14 cellular contexts compared by ENCODE assay signal in the genomic region with DNA sequence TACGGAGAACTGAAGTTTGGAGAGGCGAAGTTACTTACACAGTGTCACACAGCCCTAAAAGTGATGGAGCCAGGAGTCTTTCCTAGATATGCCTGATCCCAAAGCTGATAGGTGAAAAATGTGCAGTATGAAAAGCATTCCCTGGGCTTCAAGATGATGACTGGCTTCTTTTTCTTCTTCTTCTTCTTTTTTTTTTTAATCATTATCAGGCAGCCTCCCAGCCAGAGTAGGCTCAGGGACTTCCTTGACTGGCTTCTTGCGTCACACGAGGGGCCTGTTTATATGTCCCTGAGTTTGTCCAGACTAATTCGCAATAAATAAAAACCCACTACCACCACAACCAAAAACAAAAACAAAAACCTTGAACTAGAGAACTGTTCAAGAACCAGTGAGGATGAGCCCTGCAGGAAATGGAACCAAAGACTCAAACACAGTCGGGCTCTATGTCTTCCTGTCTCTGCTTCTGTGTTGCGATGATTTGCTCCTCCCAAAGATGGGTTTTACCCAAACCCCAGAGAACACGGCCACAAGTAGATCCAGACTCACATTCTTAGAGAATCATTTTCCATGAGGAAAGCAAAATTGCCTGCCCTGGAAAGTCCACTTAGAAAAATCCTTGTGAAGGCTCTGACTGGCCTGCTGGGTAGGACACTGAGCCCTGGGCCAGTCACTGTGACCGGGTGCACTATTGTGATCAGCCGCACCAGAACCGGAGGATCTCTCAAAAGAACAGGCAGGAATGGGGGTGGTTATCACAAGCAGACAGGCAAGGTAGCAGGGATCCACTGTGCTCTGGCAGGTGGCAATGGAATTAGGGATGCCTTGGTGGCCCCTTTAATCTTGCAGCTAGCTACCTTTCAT. TPM values are rescaled to one million over a fixed set of nuclear protein-coding genes. Genes with fewer than 3 reads are reported as not detected.
A peak's percentile ranks its signal among the peaks of the same experiment; 100 is the strongest.
DNase-seq lines count a peak whose midpoint lies in the region; ATAC-seq, FAIRE-seq and TF ChIP-seq lines count a peak whose summit lies in the region.
"Had no signal": no experiment of that assay in that cellular context is flagged by ENCODE, and none has a peak within 500 bp of the region (broad histone marks: within the 10 kb centered on the region; RNA-seq: fewer than 3 reads in every experiment).

No MANE protein-coding gene starts in this region.

- in situ Hi-C loops in GM12878 (cut with MboI): no loop called here

- H3F3A ChIP-seq in SK-N-SH (replicated peaks; ENCODE audit: insufficient read depth) (no peaks in the 10 kb centered on the region), smooth muscle cell (ENCODE audit: low read depth) (no peaks in the 10 kb centered on the region)

- H3K36me3 ChIP-seq in SK-N-SH (replicated peaks in 1 of 2; ENCODE audit: control insufficient read depth in 1 of 2, insufficient read depth in 2 of 2, low read length in 1 of 2) (no peaks in the 10 kb centered on the region), GM12878 (ENCODE audit: control insufficient read depth in 2 of 2, insufficient read depth in 2 of 2, low read length in 1 of 2) (no peaks in the 10 kb centered on the region), smooth muscle cell (ENCODE audit: low read depth) (no peaks in the 10 kb centered on the region)
- H3K36me3 ChIP-seq: colonic mucosa had no signal

- peaks cover 34% of the 10 kb centered on the region for H3K4me1 Mint-ChIP-seq in activated naive CD4-positive, alpha-beta T cell treated with anti-CD3 and anti-CD28 coated beads for 36 hours (ENCODE audit: low read depth)

- ATAC-seq in GM12878: no peak
- ATAC-seq: psoas muscle had no signal

- H3K27ac Mint-ChIP-seq in activated naive CD4-positive, alpha-beta T cell treated with anti-CD3 and anti-CD28 coated beads for 36 hours: peak overlapping the region; percentile 55

- 87% methylated on average over 10 of the region's 11 CpGs for WGBS in SK-N-SH (ENCODE audit: low lambda C conversion rate)
- 75% methylated on average over 11 of the region's 11 CpGs for WGBS in GM12878 (ENCODE audit: insufficient coverage, insufficient replicate concordance, low lambda C conversion rate, missing lambda C conversion rate)
- WGBS in smooth muscle cell (ENCODE audit: low lambda C conversion rate): 64% methylated on average over 11 of the region's 11 CpGs

- H3K9me3 Mint-ChIP-seq in activated naive CD4-positive, alpha-beta T cell treated with anti-CD3 and anti-CD28 coated beads for 36 hours: no peaks in the 10 kb centered on the region

- no peaks in the 10 kb centered on the region for H3K9me3 ChIP-seq in SK-N-SH
- no peaks in the 10 kb centered on the region; the same call in 2 of the 3 replicates for H3K9me3 ChIP-seq in GM12878 (replicated peaks; ENCODE audit: control insufficient read depth, insufficient read depth, low read length)
- H3K9me3 ChIP-seq in smooth muscle cell (replicated peaks; ENCODE audit: low read depth): no peaks in the 10 kb centered on the region
- H3K9me3 ChIP-seq: colonic mucosa, psoas muscle had no signal

- H3K4me3 ChIP-seq in SK-N-SH (ENCODE audit: low read depth in 2 of 2, low read length in 1 of 2): no peak overlapping the region
- no peak overlapping the region for H3K4me3 ChIP-seq in GM12878
- no peak overlapping the region for H3K4me3 ChIP-seq in smooth muscle cell
- H3K4me3 ChIP-seq: colonic mucosa, psoas muscle had no signal

- peak overlapping the region; percentile 47 for H3K4me3 Mint-ChIP-seq in activated naive CD4-positive, alpha-beta T cell treated with anti-CD3 and anti-CD28 coated beads for 36 hours

- H3K4me1 ChIP-seq in SK-N-SH (ENCODE audit: control insufficient read depth in 1 of 2, insufficient read depth in 2 of 2, low read depth in 1 of 2, low read length in 1 of 2) (0 out of 4 replicates have a peak, but pooled peaks cover 0 to 4% of the 10 kb centered on the region in 2 experiments), GM12878 (ENCODE audit: control insufficient read depth, insufficient read depth, low read length) (peaks cover 20% of the 10 kb centered on the region), smooth muscle cell (ENCODE audit: low read depth) (no peaks in the 10 kb centered on the region)
- H3K4me1 ChIP-seq: colonic mucosa had no signal

- DNase-seq in activated naive CD4-positive, alpha-beta T cell treated with anti-CD3 and anti-CD28 coated beads for 36 hours: no peak
- DNase-seq in activated naive CD4-positive, alpha-beta T cell treated with anti-CD3 and anti-CD28 coated beads, Interleukin-2, amount 50 U/mL, for 16 hours: no peak
- DNase-seq in SK-N-SH: no peak
- no peak for DNase-seq in GM12878 (ENCODE audit: low read depth, low spot score)
- no peak for DNase-seq in smooth muscle cell (lab: John Stamatoyannopoulos, UW; ENCODE audit: unreplicated experiment)
- DNase-seq in HUDEP-2 (lab: John Stamatoyannopoulos, UW; ENCODE audit: unreplicated experiment in 76 of 76): no peak
- no peak for DNase-seq in posterior cingulate gyrus
- DNase-seq in NCI-H1436 (lab: John Stamatoyannopoulos, UW): no peak
- DNase-seq: amniotic stem cell, colonic mucosa, H7, NCI-H774, psoas muscle had no signal

- H3K4me2 ChIP-seq in SK-N-SH (no peak overlapping the region), GM12878 (ENCODE audit: control insufficient read depth, insufficient read depth) (peak overlapping the region; percentile 11; the same call in 1 of the 2 replicates), smooth muscle cell (no peak overlapping the region)

- H3K27me3 Mint-ChIP-seq in activated naive CD4-positive, alpha-beta T cell treated with anti-CD3 and anti-CD28 coated beads for 36 hours (ENCODE audit: low read depth): no peaks in the 10 kb centered on the region

- SMC1A ChIA-PET in GM12878 (lab: Charles Lee; ENCODE audit: uncharacterized antibody, unreplicated experiment): interaction anchor here (0.6 to 11.6 kb wide), 11 partner anchors 10 to 685 kb away, joined by 3 to 142 read pairs (median 5); no protein-coding TSS in a partner anchor

- POLR2A ChIA-PET in SK-N-SH (lab: Yijun Ruan, JAX): no interaction called here
- POLR2A ChIA-PET in GM12878 (lab: Charles Lee): interaction anchor here (0.5 to 3.3 kb wide), 4 partner anchors 9 to 68 kb away, joined by 3 to 19 read pairs (median 3); no protein-coding TSS in a partner anchor

- H4K20me1 ChIP-seq in SK-N-SH (ENCODE audit: insufficient read depth): no peaks in the 10 kb centered on the region
- H4K20me1 ChIP-seq in GM12878 (ENCODE audit: control insufficient read depth, insufficient read depth): no peaks in the 10 kb centered on the region
- no peaks in the 10 kb centered on the region for H4K20me1 ChIP-seq in smooth muscle cell (ENCODE audit: low read depth)

- no peak for TF ChIP-seq CTCF in SK-N-SH (IDR thresholded peaks at IDR 0.05)
- no peak for TF ChIP-seq CTCF in GM12878 (IDR thresholded peaks at IDR 0.05 in 2 of 3, conservative IDR thresholded peaks at IDR 0.05 in 1 of 3; ENCODE audit: control insufficient read depth in 2 of 3, extremely low read depth in 1 of 3, insufficient read depth in 1 of 3, low read depth in 3 of 3, low read length in 3 of 3)
- TF ChIP-seq CTCF in smooth muscle cell (IDR thresholded peaks at IDR 0.05; ENCODE audit: borderline replicate concordance, insufficient read depth, poor library complexity, severe bottlenecking): no peak

- FAIRE-seq in GM12878 (lab: Jason Lieb, UNC): no peak

- H3K9me2 ChIP-seq in SK-N-SH: no peaks in the 10 kb centered on the region

- TF ChIP-seq EP300 in SK-N-SH (IDR thresholded peaks at IDR 0.05; ENCODE audit: borderline replicate concordance in 1 of 2, low read depth in 1 of 2, low read length in 1 of 2) (no peak), GM12878 (IDR thresholded peaks at IDR 0.05; ENCODE audit: borderline replicate concordance in 1 of 2, control insufficient read depth in 1 of 2, low read depth in 2 of 2, low read length in 2 of 2) (no peak)

- no peak for TF ChIP-seq POLR2A in GM12878 (IDR thresholded peaks at IDR 0.05; ENCODE audit: low read depth, low read length)

- RAD21 ChIA-PET in GM12878 (lab: Charles Lee; ENCODE audit: unreplicated experiment): interaction anchor here (1.3 to 7.2 kb wide), 3 partner anchors 10 to 30 kb away, joined by 3 to 90 read pairs (median 4); no protein-coding TSS in a partner anchor

- BruUV-seq in GM12878 (replicated peaks; lab: Mats Ljungman, UMichigan): no TSS peak

- H3K79me2 ChIP-seq in SK-N-SH (ENCODE audit: insufficient read depth): no peaks in the 10 kb centered on the region
- H3K79me2 ChIP-seq in GM12878 (ENCODE audit: control insufficient read depth, insufficient read depth, low read length): no peaks in the 10 kb centered on the region
- no peaks in the 10 kb centered on the region for H3K79me2 ChIP-seq in smooth muscle cell (ENCODE audit: low read depth)

- H2AFZ ChIP-seq in SK-N-SH (ENCODE audit: low read depth): peak overlapping the region; percentile 40; the same call in 1 of the 2 replicates
- H2AFZ ChIP-seq in GM12878 (ENCODE audit: control insufficient read depth, low read depth, low read length): no peak overlapping the region
- H2AFZ ChIP-seq in smooth muscle cell (ENCODE audit: low read depth): peak overlapping the region; percentile 71

- H3K27me3 ChIP-seq in SK-N-SH (ENCODE audit: insufficient read depth) (no peaks in the 10 kb centered on the region), GM12878 (replicated peaks in 1 of 2; ENCODE audit: control insufficient read depth in 2 of 2, insufficient read depth in 2 of 2, low read length in 1 of 2) (no peaks in the 10 kb centered on the region), smooth muscle cell (ENCODE audit: low read depth) (no peaks in the 10 kb centered on the region)
- H3K27me3 ChIP-seq: colonic mucosa had no signal

- H3K9ac ChIP-seq in SK-N-SH: no peak overlapping the region
- no peak overlapping the region for H3K9ac ChIP-seq in GM12878 (ENCODE audit: control insufficient read depth, insufficient read depth, low read length)
- no peak overlapping the region for H3K9ac ChIP-seq in smooth muscle cell (ENCODE audit: low read depth)

- H3K27ac ChIP-seq in SK-N-SH (ENCODE audit: low read depth in 2 of 2, low read length in 1 of 2): no peak overlapping the region
- H3K27ac ChIP-seq in GM12878 (ENCODE audit: control insufficient read depth, insufficient read depth): no peak overlapping the region; the same call in 1 of the 2 replicates
- peak overlapping the region; percentile 47 for H3K27ac ChIP-seq in smooth muscle cell (ENCODE audit: low read depth)
- H3K27ac ChIP-seq: colonic mucosa had no signal

- H3K36me3 Mint-ChIP-seq in activated naive CD4-positive, alpha-beta T cell treated with anti-CD3 and anti-CD28 coated beads for 36 hours (ENCODE audit: low read depth): no peaks in the 10 kb centered on the region

- CTCF ChIA-PET in activated naive CD4-positive, alpha-beta T cell treated with anti-CD3 and anti-CD28 coated beads for 36 hours (lab: Charles Lee): interaction anchor here (1.8 kb wide), 1 partner anchor 130 kb away, joined by 7 read pairs; a partner anchor contains a TSS
- CTCF ChIA-PET in SK-N-SH (lab: Yijun Ruan, JAX) (no interaction called here), GM12878 (lab: Yijun Ruan, JAX) (interaction anchor here (0.5 to 1.5 kb wide), 5 partner anchors 10 to 173 kb away, joined by 3 to 4 read pairs (median 4); no protein-coding TSS in a partner anchor)

- intact Hi-C loops in activated naive CD4-positive, alpha-beta T cell treated with anti-CD3 and anti-CD28 coated beads for 36 hours (cut with micrococcal nuclease): no loop called here
- intact Hi-C loops in GM12878 (cut with micrococcal nuclease; ENCODE audit: unreplicated experiment) (loop anchor here (5.0 kb wide), 1 partner anchor 41 kb away; no protein-coding TSS in a partner anchor), posterior cingulate gyrus (cut with DNase I) (no loop called here)

- TF ChIP-seq RAD21 in SK-N-SH (IDR thresholded peaks at IDR 0.05; ENCODE audit: low read length) (no peak), GM12878 (IDR thresholded peaks at IDR 0.05; ENCODE audit: insufficient read depth, low read depth, low read length) (no peak)

RNA-seq across cellular contexts. Expression of a gene that starts 38.0 kb away (rescaled TPM):
- 10 to 100 TPM; 37.3 to 39.3 TPM for total RNA-seq in activated naive CD4-positive, alpha-beta T cell treated with anti-CD3 and anti-CD28 coated beads for 36 hours
- polyA plus RNA-seq in SK-N-SH (2012; rRNA removed) (43.1 and 46.9 TPM in 2 replicates), GM12878 (2011; rRNA removed) (19.3 and 26.1 TPM in 2 replicates), GM12878 (2014; fragmentation: Illumina TruSeq; extraction: Trizol) (40.6 and 48.5 TPM in 2 replicates), GM12878 (2014; fragmentation: Nextera tagmentation; extraction: Ambion mirVana) (10 to 100 TPM; 16.0 to 24.4 TPM), GM12878 (2014; rRNA removed) (40.9 and 43.0 TPM in 2 replicates), GM12878 (2016; fragmentation: Nextera tagmentation; extraction: Ambion mirVana) (10 to 100 TPM; 52.4 to 59.3 TPM), smooth muscle cell (62.2 and 62.6 TPM in 2 replicates)
- 33.7 and 41.3 TPM in 2 replicates for polyA plus RNA-seq in SK-N-SH (2012; cell fraction: cytosol; rRNA removed)
- 61.7 and 79.6 TPM in 2 replicates for polyA plus RNA-seq in SK-N-SH (2012; cell fraction: nucleus; rRNA removed)
- total RNA-seq in GM12878 (2013; cell fraction: nucleolus; rRNA removed): 86.7 and 95.1 TPM in 2 replicates
- total RNA-seq in GM12878 (2014; rRNA removed) (47.0 and 50.9 TPM in 2 replicates), GM12878 (2014; rRNA removed; fragmentation: Illumina TruSeq; extraction: Trizol) (33.5 and 37.1 TPM in 2 replicates), GM12878 (2021) (87.3 and 92.8 TPM in 2 replicates), smooth muscle cell (112 and 117 TPM in 2 replicates)
- polyA plus RNA-seq in GM12878 (2011; ENCODE audit: low read depth): 9.4 TPM
- polyA plus RNA-seq in GM12878 (2011; cell fraction: cytosol; rRNA removed): 21.6 and 23.2 TPM in 2 replicates
- 37.3 and 40.3 TPM in 2 replicates for polyA plus RNA-seq in GM12878 (2011; cell fraction: nucleus; rRNA removed)
- 13.1 and 18.1 TPM in 2 replicates for polyA plus RNA-seq in GM12878 (2012)
- 52.0 and 66.1 TPM in 2 replicates for polyA minus RNA-seq in GM12878 (2011; rRNA and poly(A)+ RNA removed)
- 23.7 and 28.1 TPM in 2 replicates for polyA minus RNA-seq in GM12878 (2011; cell fraction: cytosol; rRNA and poly(A)+ RNA removed)
- 20.6 and 36.1 TPM in 2 replicates for polyA minus RNA-seq in GM12878 (2011; cell fraction: nucleus; rRNA and poly(A)+ RNA removed)

RNA-seq across cellular contexts. Expression of a gene that starts 38.6 kb away (rescaled TPM):
- under 1 TPM; 0.36 to 0.57 TPM for total RNA-seq in activated naive CD4-positive, alpha-beta T cell treated with anti-CD3 and anti-CD28 coated beads for 36 hours
- polyA plus RNA-seq in SK-N-SH (2012; rRNA removed) (0.10 and 0.13 TPM in 2 replicates), GM12878 (2011; rRNA removed) (0.06 and 0.11 TPM in 2 replicates), GM12878 (2014; fragmentation: Illumina TruSeq; extraction: Trizol) (0.10 TPM in 1 of 2 replicates, not detected in the other), GM12878 (2014; fragmentation: Nextera tagmentation; extraction: Ambion mirVana) (under 1 TPM; 0.06 to 0.07 TPM), GM12878 (2014; rRNA removed) (0.08 TPM in 1 of 2 replicates, not detected in the other), GM12878 (2016; fragmentation: Nextera tagmentation; extraction: Ambion mirVana) (under 1 TPM; 0.09 to 0.32 TPM), smooth muscle cell (0.38 TPM in 1 of 2 replicates, not detected in the other)
- 0.14 TPM in 2 replicates for polyA plus RNA-seq in SK-N-SH (2012; cell fraction: cytosol; rRNA removed)
- 0.07 and 0.11 TPM in 2 replicates for polyA plus RNA-seq in SK-N-SH (2012; cell fraction: nucleus; rRNA removed)
- 0.17 and 0.31 TPM in 2 replicates for total RNA-seq in GM12878 (2013; cell fraction: nucleolus; rRNA removed)
- total RNA-seq in GM12878 (2014; rRNA removed) (0.11 TPM in 1 of 2 replicates, not detected in the other), GM12878 (2014; rRNA removed; fragmentation: Illumina TruSeq; extraction: Trizol) (0.09 TPM in 1 of 2 replicates, not detected in the other), GM12878 (2021) (0.11 and 0.13 TPM in 2 replicates), smooth muscle cell (1.5 TPM in 1 of 2 replicates, not detected in the other)
- polyA plus RNA-seq in GM12878 (2011; ENCODE audit: low read depth): not detected
- 0.07 TPM in 2 replicates for polyA plus RNA-seq in GM12878 (2011; cell fraction: cytosol; rRNA removed)
- not detected in 2 replicates for polyA plus RNA-seq in GM12878 (2011; cell fraction: nucleus; rRNA removed)
- polyA plus RNA-seq in GM12878 (2012): 0.04 and 0.07 TPM in 2 replicates
- polyA minus RNA-seq in GM12878 (2011; rRNA and poly(A)+ RNA removed): 0.22 and 0.26 TPM in 2 replicates
- polyA minus RNA-seq in GM12878 (2011; cell fraction: cytosol; rRNA and poly(A)+ RNA removed): not detected in 2 replicates
- polyA minus RNA-seq in GM12878 (2011; cell fraction: nucleus; rRNA and poly(A)+ RNA removed): 0.12 TPM in 1 of 2 replicates, not detected in the other
- total RNA-seq: mesenteric fat pad had no signal

RNA-seq across cellular contexts. Expression of a gene that starts 57.7 kb away (rescaled TPM):
- not detected for total RNA-seq in activated naive CD4-positive, alpha-beta T cell treated with anti-CD3 and anti-CD28 coated beads for 36 hours
- polyA plus RNA-seq in SK-N-SH (2012; rRNA removed) (not detected in 2 replicates), GM12878 (2011; rRNA removed) (not detected in 2 replicates), GM12878 (2014; fragmentation: Illumina TruSeq; extraction: Trizol) (not detected in 2 replicates), GM12878 (2014; fragmentation: Nextera tagmentation; extraction: Ambion mirVana) (not detected), GM12878 (2014; rRNA removed) (not detected in 2 replicates), GM12878 (2016; fragmentation: Nextera tagmentation; extraction: Ambion mirVana) (not detected), smooth muscle cell (not detected in 2 replicates)
- polyA plus RNA-seq in SK-N-SH (2012; cell fraction: cytosol; rRNA removed): not detected in 2 replicates
- not detected in 2 replicates for polyA plus RNA-seq in SK-N-SH (2012; cell fraction: nucleus; rRNA removed)
- total RNA-seq in GM12878 (2013; cell fraction: nucleolus; rRNA removed): not detected in 2 replicates
- total RNA-seq in GM12878 (2014; rRNA removed) (not detected in 2 replicates), GM12878 (2014; rRNA removed; fragmentation: Illumina TruSeq; extraction: Trizol) (not detected in 2 replicates), GM12878 (2021) (not detected in 2 replicates), smooth muscle cell (not detected in 2 replicates)
- not detected for polyA plus RNA-seq in GM12878 (2011; ENCODE audit: low read depth)
- not detected in 2 replicates for polyA plus RNA-seq in GM12878 (2011; cell fraction: cytosol; rRNA removed)
- not detected in 2 replicates for polyA plus RNA-seq in GM12878 (2011; cell fraction: nucleus; rRNA removed)
- polyA plus RNA-seq in GM12878 (2012): not detected in 2 replicates
- polyA minus RNA-seq in GM12878 (2011; rRNA and poly(A)+ RNA removed): not detected in 2 replicates
- polyA minus RNA-seq in GM12878 (2011; cell fraction: cytosol; rRNA and poly(A)+ RNA removed): not detected in 2 replicates
- not detected in 2 replicates for polyA minus RNA-seq in GM12878 (2011; cell fraction: nucleus; rRNA and poly(A)+ RNA removed)
- total RNA-seq: H7, mesenteric fat pad, psoas muscle had no signal
- polyA plus RNA-seq: psoas muscle had no signal
